Comparison of ENCODE assay signal across 9 cellular contexts in genomic region chr19:4557186-4557970, GRCh38. TPM values are rescaled to one million over a fixed set of nuclear protein-coding genes. Genes with fewer than 3 reads are reported as not detected.
DNase-seq lines count a peak whose midpoint lies in the region; ATAC-seq, FAIRE-seq and TF ChIP-seq lines count a peak whose summit lies in the region.
"Had no signal": no experiment of that assay in that cellular context is flagged by ENCODE, and none has a peak within 500 bp of the region (broad histone marks: within the 10 kb centered on the region; RNA-seq: fewer than 3 reads in every experiment).

No MANE protein-coding gene starts in this region.

- DNase-seq in NCI-H345 (lab: John Stamatoyannopoulos, UW): peak; percentile 25
- DNase-seq in NCI-H345 treated with DMSO at 0.1 percent for 48 hours (lab: John Stamatoyannopoulos, UW; ENCODE audit: unreplicated experiment): no peak
- DNase-seq in GM12878 (ENCODE audit: low read depth, low spot score): no peak
- peak; percentile 52 for DNase-seq in mesendoderm
- no peak for DNase-seq in HTR-8/SVneo (ENCODE audit: insufficient read length, low spot score)
- DNase-seq: HFFc6 had no signal

- H4K8ac ChIP-seq in mesendoderm (ENCODE audit: low read depth, low read length): no peak overlapping the region

- H3K9ac ChIP-seq in KMS-11: no peak overlapping the region
- no peak overlapping the region for H3K9ac ChIP-seq in GM12878 (ENCODE audit: control insufficient read depth, insufficient read depth, low read length)
- H3K9ac ChIP-seq in mesendoderm (ENCODE audit: low read length): no peak overlapping the region

- RAD21 ChIA-PET in GM12878 (lab: Charles Lee; ENCODE audit: unreplicated experiment): no interaction called here

- no peak for TF ChIP-seq EP300 in GM12878 (IDR thresholded peaks at IDR 0.05; ENCODE audit: borderline replicate concordance in 1 of 2, control insufficient read depth in 1 of 2, low read depth in 2 of 2, low read length in 2 of 2)

- H2BK15ac ChIP-seq in mesendoderm (replicated peaks; ENCODE audit: low read depth): no peak overlapping the region

- no peak overlapping the region for H2BK5ac ChIP-seq in mesendoderm (ENCODE audit: low read length)

- H3K4me1 ChIP-seq in KMS-11 (ENCODE audit: low read depth, poor library complexity, severe bottlenecking): no peaks in the 10 kb centered on the region
- H3K4me1 ChIP-seq in GM12878 (ENCODE audit: control insufficient read depth, insufficient read depth, low read length): no peaks in the 10 kb centered on the region
- no peaks in the 10 kb centered on the region for H3K4me1 ChIP-seq in mesendoderm (ENCODE audit: control insufficient read depth, low read depth, low read length)

- H4K5ac ChIP-seq in mesendoderm (ENCODE audit: low read length): no peak overlapping the region

- H3K79me1 ChIP-seq in mesendoderm (ENCODE audit: low read length): no peaks in the 10 kb centered on the region

- H3K4me3 ChIP-seq in KMS-11 (IDR thresholded peaks at IDR 0.05; ENCODE audit: insufficient read depth, low read depth, low read length) (no peak overlapping the region), GM12878 (no peak overlapping the region), mesendoderm (ENCODE audit: low read length) (no peak overlapping the region)

- POLR2A ChIA-PET in GM12878 (lab: Charles Lee): no interaction called here

- 75% methylated on average over 29 of the region's 31 CpGs for WGBS in GM12878 (ENCODE audit: insufficient coverage, insufficient replicate concordance, low lambda C conversion rate, missing lambda C conversion rate)
- no CpG with 5 or more reads among the region's 31 CpGs for WGBS in mesendoderm (ENCODE audit: extremely low coverage, insufficient coverage, low lambda C conversion rate)

- H3K27ac ChIP-seq in KMS-11: no peak overlapping the region
- H3K27ac ChIP-seq in GM12878 (ENCODE audit: control insufficient read depth, insufficient read depth): no peak overlapping the region
- no peak overlapping the region for H3K27ac ChIP-seq in mesendoderm (ENCODE audit: low read depth, low read length)

- no peak overlapping the region for H2BK120ac ChIP-seq in mesendoderm (ENCODE audit: low read depth, low read length)

- H3K79me2 ChIP-seq in KMS-11 (ENCODE audit: insufficient read depth, low read depth): no peaks in the 10 kb centered on the region
- no peaks in the 10 kb centered on the region for H3K79me2 ChIP-seq in GM12878 (ENCODE audit: control insufficient read depth, insufficient read depth, low read length)
- H3K79me2 ChIP-seq in mesendoderm (ENCODE audit: control insufficient read depth, insufficient read depth, low read length): no peaks in the 10 kb centered on the region

- no peak for TF ChIP-seq RAD21 in GM12878 (IDR thresholded peaks at IDR 0.05; ENCODE audit: insufficient read depth, low read depth, low read length)

- CTCF ChIA-PET in GM12878 (lab: Yijun Ruan, JAX): interaction anchor here (1.4 to 2.0 kb wide), 4 partner anchors 10 to 86 kb away, joined by 3 to 10 read pairs (median 4); partner anchors contain the start of gene HDGFL2

- BruUV-seq in GM12878 (replicated peaks; lab: Mats Ljungman, UMichigan): no TSS peak

- TF ChIP-seq POLR2A in GM12878 (IDR thresholded peaks at IDR 0.05; ENCODE audit: low read depth, low read length): no peak

- no peaks in the 10 kb centered on the region for H3K9me3 ChIP-seq in GM12878 (replicated peaks; ENCODE audit: control insufficient read depth, insufficient read depth, low read length)

- ATAC-seq in GM12878: peak; percentile 62
- ATAC-seq in HG02840 (IDR thresholded peaks at IDR 0.05; ENCODE audit: low FRiP score, unreplicated experiment): no peak
- ATAC-seq in HG02970 (IDR thresholded peaks at IDR 0.05; ENCODE audit: low FRiP score, unreplicated experiment): no peak

- H3K4ac ChIP-seq in mesendoderm (ENCODE audit: low read depth, low read length): no peak overlapping the region

- H2AFZ ChIP-seq in KMS-11 (ENCODE audit: low read depth) (no peak overlapping the region; the same call in 1 of the 2 replicates), GM12878 (ENCODE audit: control insufficient read depth, low read depth, low read length) (no peak overlapping the region)

- H4K20me1 ChIP-seq in KMS-11 (ENCODE audit: insufficient read depth) (no peaks in the 10 kb centered on the region), GM12878 (ENCODE audit: control insufficient read depth, insufficient read depth) (no peaks in the 10 kb centered on the region)

- H3K4me2 ChIP-seq in KMS-11: no peak overlapping the region
- H3K4me2 ChIP-seq in GM12878 (ENCODE audit: control insufficient read depth, insufficient read depth): no peak overlapping the region
- H3K4me2 ChIP-seq in mesendoderm (ENCODE audit: low read length): no peak overlapping the region

- H3K36me3 ChIP-seq in KMS-11 (ENCODE audit: insufficient read depth) (no peaks in the 10 kb centered on the region), GM12878 (ENCODE audit: control insufficient read depth in 2 of 2, insufficient read depth in 2 of 2, low read length in 1 of 2) (no peaks in the 10 kb centered on the region), mesendoderm (ENCODE audit: control insufficient read depth, insufficient read depth, low read length) (no peaks in the 10 kb centered on the region)

- H3K23ac ChIP-seq in mesendoderm (ENCODE audit: low read length): no peak overlapping the region

- SMC1A ChIA-PET in GM12878 (lab: Charles Lee; ENCODE audit: uncharacterized antibody, unreplicated experiment): no interaction called here

- intact Hi-C loops in GM12878 (cut with micrococcal nuclease; ENCODE audit: unreplicated experiment): no loop called here

- no peak overlapping the region for H3K18ac ChIP-seq in mesendoderm (ENCODE audit: low read length)

- no peak overlapping the region for H3K56ac ChIP-seq in mesendoderm (ENCODE audit: low read length)

- peaks cover 12% of the 10 kb centered on the region; the same call in 1 of the 2 replicates for H3K27me3 ChIP-seq in KMS-11 (ENCODE audit: insufficient read depth, low read depth)
- no peaks in the 10 kb centered on the region for H3K27me3 ChIP-seq in GM12878 (replicated peaks in 1 of 2; ENCODE audit: control insufficient read depth in 2 of 2, insufficient read depth in 2 of 2, low read length in 1 of 2)
- H3K27me3 ChIP-seq in mesendoderm (ENCODE audit: insufficient read depth, low read length, poor library complexity): no peaks in the 10 kb centered on the region

- in situ Hi-C loops in GM12878 (cut with MboI): no loop called here

- TF ChIP-seq CTCF in KMS-11 (conservative IDR thresholded peaks at IDR 0.05; ENCODE audit: low read depth, low read length) (peak; percentile 40; the same call in 1 of the 2 replicates), GM12878 (IDR thresholded peaks at IDR 0.05 in 2 of 3, conservative IDR thresholded peaks at IDR 0.05 in 1 of 3; ENCODE audit: control insufficient read depth in 2 of 3, extremely low read depth in 1 of 3, insufficient read depth in 1 of 3, low read depth in 3 of 3, low read length in 3 of 3) (peak; percentile 11 to 35 (median 32); a peak in 4 of 6 replicates)

- no peak overlapping the region for H2AK5ac ChIP-seq in mesendoderm (ENCODE audit: low read length)

- FAIRE-seq in GM12878 (lab: Jason Lieb, UNC) (no peak), HTR-8/SVneo (lab: Jason Lieb, UNC) (no peak)

RNA-seq across cellular contexts. Expression of gene SEMA6B, which starts 2.1 kb away (rescaled TPM):
- not detected in 2 replicates for total RNA-seq in GM12878 (2013; cell fraction: nucleolus; rRNA removed)
- total RNA-seq in GM12878 (2014; rRNA removed) (not detected in 2 replicates), GM12878 (2014; rRNA removed; fragmentation: Illumina TruSeq; extraction: Trizol) (not detected in 2 replicates), GM12878 (2021) (0.08 and 0.13 TPM in 2 replicates)
- not detected for polyA plus RNA-seq in GM12878 (2011; ENCODE audit: low read depth)
- polyA plus RNA-seq in GM12878 (2011; rRNA removed) (not detected in 2 replicates), GM12878 (2014; fragmentation: Illumina TruSeq; extraction: Trizol) (not detected in 2 replicates), GM12878 (2014; fragmentation: Nextera tagmentation; extraction: Ambion mirVana) (not detected), GM12878 (2014; rRNA removed) (not detected in 2 replicates), GM12878 (2016; fragmentation: Nextera tagmentation; extraction: Ambion mirVana) (not detected)
- polyA plus RNA-seq in GM12878 (2011; cell fraction: cytosol; rRNA removed): 0.03 and 0.10 TPM in 2 replicates
- polyA plus RNA-seq in GM12878 (2011; cell fraction: nucleus; rRNA removed): 0.04 and 0.12 TPM in 2 replicates
- polyA plus RNA-seq in GM12878 (2012): 0.06 TPM in 1 of 2 replicates, not detected in the other
- not detected in 2 replicates for polyA minus RNA-seq in GM12878 (2011; rRNA and poly(A)+ RNA removed)
- not detected in 2 replicates for polyA minus RNA-seq in GM12878 (2011; cell fraction: cytosol; rRNA and poly(A)+ RNA removed)
- not detected in 2 replicates for polyA minus RNA-seq in GM12878 (2011; cell fraction: nucleus; rRNA and poly(A)+ RNA removed)
- 6.6 TPM for polyA plus RNA-seq in mesendoderm (2013, experiment 1 of 2)
- 6.7 TPM for polyA plus RNA-seq in mesendoderm (2013, experiment 2 of 2)

RNA-seq across cellular contexts. Expression of gene LRG1, which starts 17.5 kb away (rescaled TPM):
- 0.69 and 1.4 TPM in 2 replicates for total RNA-seq in GM12878 (2013; cell fraction: nucleolus; rRNA removed)
- total RNA-seq in GM12878 (2014; rRNA removed): 0.44 and 0.62 TPM in 2 replicates
- 0.51 and 0.63 TPM in 2 replicates for total RNA-seq in GM12878 (2014; rRNA removed; fragmentation: Illumina TruSeq; extraction: Trizol)
- 1.1 and 1.2 TPM in 2 replicates for total RNA-seq in GM12878 (2021)
- 0.31 TPM for polyA plus RNA-seq in GM12878 (2011; ENCODE audit: low read depth)
- polyA plus RNA-seq in GM12878 (2011; rRNA removed): 2.5 and 4.7 TPM in 2 replicates
- polyA plus RNA-seq in GM12878 (2011; cell fraction: cytosol; rRNA removed): 6.4 and 7.8 TPM in 2 replicates
- polyA plus RNA-seq in GM12878 (2011; cell fraction: nucleus; rRNA removed): 1.4 and 1.6 TPM in 2 replicates
- 0.89 and 0.93 TPM in 2 replicates for polyA plus RNA-seq in GM12878 (2012)
- 0.13 and 0.53 TPM in 2 replicates for polyA plus RNA-seq in GM12878 (2014; fragmentation: Illumina TruSeq; extraction: Trizol)
- under 1 TPM; 0.29 to 0.31 TPM for polyA plus RNA-seq in GM12878 (2014; fragmentation: Nextera tagmentation; extraction: Ambion mirVana)
- 1.0 and 1.6 TPM in 2 replicates for polyA plus RNA-seq in GM12878 (2014; rRNA removed)
- polyA plus RNA-seq in GM12878 (2016; fragmentation: Nextera tagmentation; extraction: Ambion mirVana): under 1 TPM; 0.43 TPM
- 1.8 and 4.3 TPM in 2 replicates for polyA minus RNA-seq in GM12878 (2011; rRNA and poly(A)+ RNA removed)
- polyA minus RNA-seq in GM12878 (2011; cell fraction: cytosol; rRNA and poly(A)+ RNA removed): 1.5 and 1.7 TPM in 2 replicates
- 0.85 and 1.1 TPM in 2 replicates for polyA minus RNA-seq in GM12878 (2011; cell fraction: nucleus; rRNA and poly(A)+ RNA removed)
- 0.59 TPM for polyA plus RNA-seq in mesendoderm (2013, experiment 1 of 2)
- 0.42 TPM for polyA plus RNA-seq in mesendoderm (2013, experiment 2 of 2)
- total RNA-seq: HFFc6 had no signal

RNA-seq across cellular contexts. Expression of gene PLIN5, which starts 22.4 kb away (rescaled TPM):
- 0.39 and 0.79 TPM in 2 replicates for total RNA-seq in GM12878 (2013; cell fraction: nucleolus; rRNA removed)
- total RNA-seq in GM12878 (2014; rRNA removed) (not detected in 2 replicates), GM12878 (2014; rRNA removed; fragmentation: Illumina TruSeq; extraction: Trizol) (not detected in 2 replicates), GM12878 (2021) (0.11 and 0.15 TPM in 2 replicates)
- polyA plus RNA-seq in GM12878 (2011; ENCODE audit: low read depth): not detected
- polyA plus RNA-seq in GM12878 (2011; rRNA removed) (0.20 and 0.33 TPM in 2 replicates), GM12878 (2014; fragmentation: Illumina TruSeq; extraction: Trizol) (not detected in 2 replicates), GM12878 (2014; fragmentation: Nextera tagmentation; extraction: Ambion mirVana) (not detected), GM12878 (2014; rRNA removed) (not detected in 2 replicates), GM12878 (2016; fragmentation: Nextera tagmentation; extraction: Ambion mirVana) (not detected)
- 0.21 and 0.28 TPM in 2 replicates for polyA plus RNA-seq in GM12878 (2011; cell fraction: cytosol; rRNA removed)
- 0.58 and 0.69 TPM in 2 replicates for polyA plus RNA-seq in GM12878 (2011; cell fraction: nucleus; rRNA removed)
- polyA plus RNA-seq in GM12878 (2012): 0.14 and 0.26 TPM in 2 replicates
- polyA minus RNA-seq in GM12878 (2011; rRNA and poly(A)+ RNA removed): 0.36 TPM in 1 of 2 replicates, not detected in the other
- not detected in 2 replicates for polyA minus RNA-seq in GM12878 (2011; cell fraction: cytosol; rRNA and poly(A)+ RNA removed)
- 0.36 TPM in 1 of 2 replicates, not detected in the other for polyA minus RNA-seq in GM12878 (2011; cell fraction: nucleus; rRNA and poly(A)+ RNA removed)
- polyA plus RNA-seq in mesendoderm (2013, experiment 1 of 2): 0.14 TPM
- 0.24 TPM for polyA plus RNA-seq in mesendoderm (2013, experiment 2 of 2)
- total RNA-seq: HFFc6 had no signal

RNA-seq across cellular contexts. Expression of gene PLIN4, which starts 39.1 kb away (rescaled TPM):
- total RNA-seq in GM12878 (2013; cell fraction: nucleolus; rRNA removed): 0.07 and 0.15 TPM in 2 replicates
- total RNA-seq in GM12878 (2014; rRNA removed) (0.05 and 0.06 TPM in 2 replicates), GM12878 (2014; rRNA removed; fragmentation: Illumina TruSeq; extraction: Trizol) (0.04 and 0.05 TPM in 2 replicates), GM12878 (2021) (0.08 and 0.10 TPM in 2 replicates)
- polyA plus RNA-seq in GM12878 (2011; ENCODE audit: low read depth): 0.18 TPM
- polyA plus RNA-seq in GM12878 (2011; rRNA removed) (0.01 TPM in 2 replicates), GM12878 (2014; fragmentation: Illumina TruSeq; extraction: Trizol) (0.01 and 0.08 TPM in 2 replicates), GM12878 (2014; fragmentation: Nextera tagmentation; extraction: Ambion mirVana) (not detected), GM12878 (2014; rRNA removed) (0.04 and 0.14 TPM in 2 replicates), GM12878 (2016; fragmentation: Nextera tagmentation; extraction: Ambion mirVana) (under 1 TPM; 0.09 to 0.11 TPM)
- 0.03 and 0.07 TPM in 2 replicates for polyA plus RNA-seq in GM12878 (2011; cell fraction: cytosol; rRNA removed)
- polyA plus RNA-seq in GM12878 (2011; cell fraction: nucleus; rRNA removed): 0.19 and 0.25 TPM in 2 replicates
- 0.48 and 0.69 TPM in 2 replicates for polyA plus RNA-seq in GM12878 (2012)
- polyA minus RNA-seq in GM12878 (2011; rRNA and poly(A)+ RNA removed): not detected in 2 replicates
- not detected in 2 replicates for polyA minus RNA-seq in GM12878 (2011; cell fraction: cytosol; rRNA and poly(A)+ RNA removed)
- polyA minus RNA-seq in GM12878 (2011; cell fraction: nucleus; rRNA and poly(A)+ RNA removed): 0.10 TPM in 1 of 2 replicates, not detected in the other
- 0.01 TPM for polyA plus RNA-seq in mesendoderm (2013, experiment 1 of 2)
- 0.04 TPM for polyA plus RNA-seq in mesendoderm (2013, experiment 2 of 2)
- total RNA-seq: HFFc6 had no signal

Comparison
In these comparisons a context has a peak if more than half of its experiments do, and no peak if none do; other contexts are left out.
1. DNase-seq: peak in NCI-H345 (single experiment) and mesendoderm (single experiment); none in NCI-H345 treated with DMSO at 0.1 percent for 48 hours (single experiment), GM12878 (single experiment) and HTR-8/SVneo (single experiment).